22 cellular contexts compared by ENCODE assay signal in the genomic region with DNA sequence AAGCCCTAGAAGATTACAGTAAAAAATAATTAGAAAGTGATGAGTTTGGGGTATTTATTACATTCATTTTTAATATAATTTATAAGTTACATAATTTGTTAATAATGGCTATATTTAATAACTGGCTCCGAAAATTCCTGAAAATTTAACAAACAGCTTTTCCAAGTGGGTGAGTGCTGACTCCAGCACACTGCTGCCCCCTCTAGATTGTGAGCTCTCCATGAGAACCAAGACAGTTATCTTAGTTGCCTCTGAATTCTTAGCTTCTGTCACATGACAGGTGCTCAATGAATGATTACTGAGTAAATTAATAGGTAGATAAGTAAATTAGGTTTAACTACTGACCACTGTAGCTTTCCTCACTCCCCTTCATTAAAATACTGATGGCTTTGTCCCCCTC. TPM values are rescaled to one million over a fixed set of nuclear protein-coding genes. Genes with fewer than 3 reads are reported as not detected.
DNase-seq lines count a peak whose midpoint lies in the region; ATAC-seq, FAIRE-seq and TF ChIP-seq lines count a peak whose summit lies in the region.
"Had no signal": no experiment of that assay in that cellular context is flagged by ENCODE, and none has a peak within 500 bp of the region (broad histone marks: within the 10 kb centered on the region; RNA-seq: fewer than 3 reads in every experiment).

No MANE protein-coding gene starts in this region.

- H3K27ac Mint-ChIP-seq in WTC11 = no peak overlapping the region
- H3K27ac Mint-ChIP-seq: CD8-positive, alpha-beta memory T cell had no signal

- FAIRE-seq in RCC 7860 (lab: Jason Lieb, UNC) = no peak
- FAIRE-seq: D721Med had no signal

- no peaks in the 10 kb centered on the region for H3K27me3 Mint-ChIP-seq in WTC11 (ENCODE audit: low read depth)
- H3K27me3 Mint-ChIP-seq: CD8-positive, alpha-beta memory T cell had no signal

- no peaks in the 10 kb centered on the region for H3K36me3 ChIP-seq in cardiac muscle cell
- H3K36me3 ChIP-seq: BLaER1, SJCRH30 had no signal

- no peak overlapping the region for H3K27ac ChIP-seq in cardiac muscle cell
- H3K27ac ChIP-seq in RWPE1 = no peak overlapping the region
- H3K27ac ChIP-seq: 22Rv1, BLaER1, SJCRH30 had no signal

- POLR2A ChIA-PET in WTC11 (lab: Charles Lee) (interaction anchor here (0.5 kb wide), 1 partner anchor 87 kb away, joined by 3 read pairs; no protein-coding TSS in a partner anchor), RWPE1 (lab: Yijun Ruan, JAX; ENCODE audit: low non-redundant PET) (no interaction called here)

- H3K36me3 Mint-ChIP-seq in WTC11 = no peaks in the 10 kb centered on the region

- H3K4me1 ChIP-seq in cardiac muscle cell (ENCODE audit: low read depth) = no peaks in the 10 kb centered on the region
- H3K4me1 ChIP-seq: BLaER1, SJCRH30 had no signal

- TF ChIP-seq CTCF in cardiac muscle cell (IDR thresholded peaks at IDR 0.05; ENCODE audit: low read depth, low read length) (peak; percentile 11), WTC11 (IDR thresholded peaks at IDR 0.05) (no peak), epithelial cell of proximal tubule (conservative IDR thresholded peaks at IDR 0.05; ENCODE audit: low read depth, low read length) (peak; percentile 51), RWPE1 (conservative IDR thresholded peaks at IDR 0.05; ENCODE audit: low read depth) (no peak)

- no peak for ATAC-seq in left ventricle myocardium superior
- peak; percentile 32; the same call in 1 of the 2 replicates for ATAC-seq in WTC11

- no peaks in the 10 kb centered on the region for H3K9me3 Mint-ChIP-seq in WTC11
- H3K9me3 Mint-ChIP-seq: CD8-positive, alpha-beta memory T cell had no signal

- H3K4me3 ChIP-seq in cardiac muscle cell (no peak overlapping the region), epithelial cell of proximal tubule (ENCODE audit: low read depth, low read length) (no peak overlapping the region)
- H3K4me3 ChIP-seq: BLaER1, SJCRH30 had no signal

- DNase-seq in cardiac muscle cell (ENCODE audit: low read depth in 1 of 2, low spot score in 1 of 2) = no peak
- no peak for DNase-seq in left ventricle myocardium superior
- DNase-seq in WTC11 (ENCODE audit: low spot score) = no peak
- no peak for DNase-seq in epithelial cell of proximal tubule (ENCODE audit: low read depth)
- peak; percentile 18 for DNase-seq in renal cortical epithelial cell (ENCODE audit: low read depth)
- DNase-seq in RCC 7860 (ENCODE audit: low spot score) = no peak
- DNase-seq in RWPE1 (ENCODE audit: low spot score) = no peak
- DNase-seq in NCI-H2081 treated with DMSO at 0.1 percent for 48 hours (lab: John Stamatoyannopoulos, UW) = no peak
- DNase-seq: CD8-positive, alpha-beta memory T cell; DMS79; IMR-90; Karpas-422; MM.1S; NCI-H1105; NCI-H1694; NCI-H2107; NCI-H2227 treated with DMSO at 0.1 percent for 48 hours; NCI-H524 treated with DMSO at 0.1 percent for 48 hours; SJCRH30 had no signal

- CTCF ChIA-PET in WTC11 (lab: Charles Lee) (interaction anchor here (0.6 to 1.8 kb wide), 5 partner anchors 10 to 98 kb away, joined by 3 to 22 read pairs (median 12); no protein-coding TSS in a partner anchor), RWPE1 (lab: Yijun Ruan, JAX) (interaction anchor here (0.6 to 0.9 kb wide), 4 partner anchors 19 to 1170 kb away, joined by 3 to 5 read pairs (median 4); no protein-coding TSS in a partner anchor)

- H3K27me3 ChIP-seq in cardiac muscle cell = no peaks in the 10 kb centered on the region
- H3K27me3 ChIP-seq: BLaER1 had no signal

- no peaks in the 10 kb centered on the region for H3K9me3 ChIP-seq in cardiac muscle cell (ENCODE audit: low read depth)
- H3K9me3 ChIP-seq: BLaER1 had no signal

- intact Hi-C loops in left ventricle myocardium superior (cut with micrococcal nuclease) = no loop called here

- no peak overlapping the region for H3K4me3 Mint-ChIP-seq in WTC11
- H3K4me3 Mint-ChIP-seq: CD8-positive, alpha-beta memory T cell had no signal

- H3K4me1 Mint-ChIP-seq in WTC11 = no peaks in the 10 kb centered on the region; the same call in 1 of the 2 replicates
- H3K4me1 Mint-ChIP-seq: CD8-positive, alpha-beta memory T cell had no signal

TF ChIP-seq in WTC11, 78 proteins besides CTCF, POLR2A, EP300 and RAD21:
- TF ChIP-seq NR2C2 (CRISPR knock-in tag; IDR thresholded peaks at IDR 0.05) = no peak
- no peak for TF ChIP-seq ZNF317 (CRISPR knock-in tag; IDR thresholded peaks at IDR 0.05; ENCODE audit: borderline replicate concordance, low read depth)
- TF ChIP-seq, protein P1, sequence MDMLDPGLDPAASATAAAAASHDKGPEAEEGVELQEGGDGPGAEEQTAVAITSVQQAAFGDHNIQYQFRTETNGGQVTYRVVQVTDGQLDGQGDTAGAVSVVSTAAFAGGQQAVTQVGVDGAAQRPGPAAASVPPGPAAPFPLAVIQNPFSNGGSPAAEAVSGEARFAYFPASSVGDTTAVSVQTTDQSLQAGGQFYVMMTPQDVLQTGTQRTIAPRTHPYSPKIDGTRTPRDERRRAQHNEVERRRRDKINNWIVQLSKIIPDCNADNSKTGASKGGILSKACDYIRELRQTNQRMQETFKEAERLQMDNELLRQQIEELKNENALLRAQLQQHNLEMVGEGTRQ (CRISPR knock-in tag; IDR thresholded peaks at IDR 0.05) = 0 out of 2 replicates have a peak, but pooled peaks have one; percentile 11
- TF ChIP-seq, protein P2, sequence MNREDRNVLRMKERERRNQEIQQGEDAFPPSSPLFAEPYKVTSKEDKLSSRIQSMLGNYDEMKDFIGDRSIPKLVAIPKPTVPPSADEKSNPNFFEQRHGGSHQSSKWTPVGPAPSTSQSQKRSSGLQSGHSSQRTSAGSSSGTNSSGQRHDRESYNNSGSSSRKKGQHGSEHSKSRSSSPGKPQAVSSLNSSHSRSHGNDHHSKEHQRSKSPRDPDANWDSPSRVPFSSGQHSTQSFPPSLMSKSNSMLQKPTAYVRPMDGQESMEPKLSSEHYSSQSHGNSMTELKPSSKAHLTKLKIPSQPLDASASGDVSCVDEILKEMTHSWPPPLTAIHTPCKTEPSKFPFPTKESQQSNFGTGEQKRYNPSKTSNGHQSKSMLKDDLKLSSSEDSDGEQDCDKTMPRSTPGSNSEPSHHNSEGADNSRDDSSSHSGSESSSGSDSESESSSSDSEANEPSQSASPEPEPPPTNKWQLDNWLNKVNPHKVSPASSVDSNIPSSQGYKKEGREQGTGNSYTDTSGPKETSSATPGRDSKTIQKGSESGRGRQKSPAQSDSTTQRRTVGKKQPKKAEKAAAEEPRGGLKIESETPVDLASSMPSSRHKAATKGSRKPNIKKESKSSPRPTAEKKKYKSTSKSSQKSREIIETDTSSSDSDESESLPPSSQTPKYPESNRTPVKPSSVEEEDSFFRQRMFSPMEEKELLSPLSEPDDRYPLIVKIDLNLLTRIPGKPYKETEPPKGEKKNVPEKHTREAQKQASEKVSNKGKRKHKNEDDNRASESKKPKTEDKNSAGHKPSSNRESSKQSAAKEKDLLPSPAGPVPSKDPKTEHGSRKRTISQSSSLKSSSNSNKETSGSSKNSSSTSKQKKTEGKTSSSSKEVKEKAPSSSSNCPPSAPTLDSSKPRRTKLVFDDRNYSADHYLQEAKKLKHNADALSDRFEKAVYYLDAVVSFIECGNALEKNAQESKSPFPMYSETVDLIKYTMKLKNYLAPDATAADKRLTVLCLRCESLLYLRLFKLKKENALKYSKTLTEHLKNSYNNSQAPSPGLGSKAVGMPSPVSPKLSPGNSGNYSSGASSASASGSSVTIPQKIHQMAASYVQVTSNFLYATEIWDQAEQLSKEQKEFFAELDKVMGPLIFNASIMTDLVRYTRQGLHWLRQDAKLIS (CRISPR knock-in tag; IDR thresholded peaks at IDR 0.05; ENCODE audit: borderline replicate concordance) = no peak

RNA-seq across cellular contexts. Expression of a gene that starts 7.8 kb away (rescaled TPM):
- total RNA-seq in cardiac muscle cell (11.9 and 16.8 TPM in 2 replicates), left ventricle myocardium superior (24.5 TPM), WTC11 (2021) (14.7 to 18.2 TPM (median 15.7 TPM) in 3 replicates), epithelial cell of proximal tubule (1.1 and 2.5 TPM in 2 replicates), renal cortical epithelial cell (3.0 and 5.3 TPM in 2 replicates)
- polyA plus RNA-seq in cardiac muscle cell = 11.4 and 12.0 TPM in 2 replicates
- total RNA-seq: SJCRH30 had no signal

RNA-seq across cellular contexts. Expression of a gene that starts 26.1 kb away (rescaled TPM):
- total RNA-seq in cardiac muscle cell = 36.9 and 42.6 TPM in 2 replicates
- polyA plus RNA-seq in cardiac muscle cell = 15.2 and 20.0 TPM in 2 replicates
- 13.7 TPM for total RNA-seq in left ventricle myocardium superior
- 65.6 to 66.6 TPM (median 66.0 TPM) in 3 replicates for total RNA-seq in WTC11 (2021)
- total RNA-seq in epithelial cell of proximal tubule = 10.4 and 13.3 TPM in 2 replicates
- 8.2 and 13.5 TPM in 2 replicates for total RNA-seq in renal cortical epithelial cell

Comparison
In these comparisons a context has a peak if more than half of its experiments do, and no peak if none do; other contexts are left out.
1. CTCF ChIP-seq: peak in cardiac muscle cell (single experiment) and epithelial cell of proximal tubule (single experiment); none in WTC11 (single experiment) and RWPE1 (single experiment).